In the genomic region with DNA sequence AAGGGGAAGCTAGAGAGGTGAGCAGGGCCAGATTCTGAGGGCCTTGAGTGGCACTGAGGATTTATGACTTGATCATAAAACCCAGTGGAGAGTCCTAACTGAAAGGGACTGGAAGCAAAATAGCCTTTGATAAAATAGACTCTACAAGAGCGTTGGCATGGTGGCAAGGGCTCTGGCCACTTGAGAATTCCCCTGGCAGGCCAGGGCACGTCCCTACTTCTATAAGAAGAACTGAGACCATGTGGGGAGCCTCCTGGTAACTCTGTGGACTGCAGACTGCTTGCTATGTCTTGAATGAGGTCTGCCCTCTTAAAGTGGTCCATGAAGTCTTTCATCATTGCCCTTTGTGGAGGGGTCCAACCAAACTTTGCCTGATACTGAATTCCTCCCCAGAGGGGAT, we compare ENCODE assay signal across 18 cellular contexts.
DNase-seq lines count a peak whose midpoint lies in the region; ATAC-seq and TF ChIP-seq lines count a peak whose summit lies in the region.
"Had no signal": no experiment of that assay in that cellular context is flagged by ENCODE, and none has a peak within 500 bp of the region (broad histone marks: within the 10 kb centered on the region; RNA-seq: fewer than 3 reads in every experiment).

No MANE protein-coding gene starts in this region.

- H3K27me3 ChIP-seq in heart left ventricle: no peaks in the 10 kb centered on the region

- H3K9me3 ChIP-seq in heart left ventricle: no peaks in the 10 kb centered on the region

- no peak overlapping the region for H3K27ac ChIP-seq in heart left ventricle
- H3K27ac ChIP-seq in coronary artery: no peak overlapping the region
- H3K27ac ChIP-seq: C4-2B, GM23248, KMS-11, PC-9 had no signal

- 30 to 53% (median 37%) methylated on average over 2 of the region's 2 CpGs for WGBS in heart left ventricle, 4 donors

- H3K4me3 ChIP-seq in heart left ventricle (no peak overlapping the region), epithelial cell of esophagus (ENCODE audit: low read length) (no peak overlapping the region), coronary artery (no peak overlapping the region)
- H3K4me3 ChIP-seq: GM23248, PC-9 had no signal

- intact Hi-C loops in heart left ventricle (cut with DNase I): no loop called here
- intact Hi-C loops in cardiac septum (cut with DNase I): no loop called here

- DNase-seq in heart left ventricle: peak in 3 of 5 donors; percentile 24 to 63 (median 35)
- no peak for DNase-seq in cardiac septum (ENCODE audit: low spot score)
- peak; percentile 47 to 64 for DNase-seq in NCI-H187 (lab: John Stamatoyannopoulos, UW)
- peak; percentile 16 for DNase-seq in epithelial cell of esophagus (ENCODE audit: low read depth)
- DNase-seq in coronary artery (ENCODE audit: low spot score): no peak
- no peak for DNase-seq in NOMO-1 (lab: John Stamatoyannopoulos, UW; ENCODE audit: unreplicated experiment in 2 of 2)
- DNase-seq: DMS 273 treated with DMSO at 0.1 percent for 48 hours, GM23248, NCI-H2107, NCI-H345, NCI-H82, PC-9 had no signal

- ATAC-seq in heart left ventricle (peak; percentile 60 to 89 (median 74)), GM19324 (IDR thresholded peaks at IDR 0.05; ENCODE audit: low FRiP score, unreplicated experiment) (no peak), HG03135 (IDR thresholded peaks at IDR 0.05; ENCODE audit: unreplicated experiment) (no peak)
- ATAC-seq: HCT116, HepG2 had no signal

- no peaks in the 10 kb centered on the region for H3K36me3 ChIP-seq in heart left ventricle

- no peak for TF ChIP-seq CTCF in heart left ventricle (IDR thresholded peaks at IDR 0.05)
- TF ChIP-seq CTCF in epithelial cell of esophagus (IDR thresholded peaks at IDR 0.05; ENCODE audit: insufficient read depth, low read depth, low read length, missing control alignments): no peak
- TF ChIP-seq CTCF in coronary artery (IDR thresholded peaks at IDR 0.05): no peak

- peaks cover 0 to 12% (median 0%) of the 10 kb centered on the region in 12 donors for H3K4me1 ChIP-seq in heart left ventricle

- no peak for TF ChIP-seq POLR2A in heart left ventricle (IDR thresholded peaks at IDR 0.05)

Comparison
In these comparisons a context has a peak if more than half of its experiments do, and no peak if none do; other contexts are left out.
1. DNase-seq: peak in heart left ventricle (3 of 5), NCI-H187 (2 of 2) and epithelial cell of esophagus (single experiment); none in cardiac septum (single experiment), coronary artery (single experiment) and NOMO-1 (0 of 2).
2. ATAC-seq: peak in heart left ventricle (4 of 4); none in GM19324 (single experiment) and HG03135 (single experiment).